ENCODE assay signal across 2 cellular contexts in genomic region chrX:49184294-49185061, GRCh38.
A peak's percentile ranks its signal among the peaks of the same experiment; 100 is the strongest.
TF ChIP-seq lines count a peak whose summit lies in the region.

No MANE protein-coding gene starts in this region.

TF ChIP-seq in GM12891, 5 proteins besides CTCF, POLR2A, EP300 and RAD21 (continued from another document):
- TF ChIP-seq TAF1 (IDR thresholded peaks at IDR 0.05; ENCODE audit: low read depth, low read length) = peak; percentile 20; the same call in 1 of the 2 replicates

TF ChIP-seq in IMR-90, 13 proteins besides CTCF, POLR2A, EP300 and RAD21 (continued from another document):
- no peak for TF ChIP-seq USF2 (IDR thresholded peaks at IDR 0.05; ENCODE audit: low read depth, low read length)
- no peak for TF ChIP-seq NFE2L2 (IDR thresholded peaks at IDR 0.05; ENCODE audit: low read depth, low read length)
- no peak for TF ChIP-seq RFX5 (IDR thresholded peaks at IDR 0.05; ENCODE audit: low read depth, low read length)
- TF ChIP-seq MAFK (IDR thresholded peaks at IDR 0.05; ENCODE audit: low read depth, low read length) = no peak
- no peak for TF ChIP-seq BHLHE40 (IDR thresholded peaks at IDR 0.05; ENCODE audit: low read depth, low read length)
- no peak for TF ChIP-seq SMC3 (IDR thresholded peaks at IDR 0.05; ENCODE audit: low read depth, low read length)
- TF ChIP-seq MAZ (IDR thresholded peaks at IDR 0.05; ENCODE audit: borderline replicate concordance, low read depth, low read length) = no peak
TF ChIP-seq in IMR-90: peak in this region for 0.
